ENCODE assay signal across 30 cellular contexts in genomic region chr17:36863131-36863530, GRCh38.
"Had no signal": no experiment of that assay in that cellular context is flagged by ENCODE, and none has a peak within 500 bp of the region (broad histone marks: within the 10 kb centered on the region; RNA-seq: fewer than 3 reads in every experiment).

No MANE protein-coding gene starts in this region.

- DNase-seq: hypothalamus; immature natural killer cell; kidney; left colon; left lung; lower lobe of right lung; mammary epithelial cell; mesenchymal stem cell; naive B cell; natural killer cell; nephron progenitor cell; ovary; right cardiac atrium; stimulated activated CD4-positive, alpha-beta T cell treated with anti-CD3 and anti-CD28 coated beads, Interleukin-12 subunit alpha, Interleukin-12 subunit beta, amount 100 ng/mL, for 4 hours; stimulated activated CD4-positive, alpha-beta T cell treated with anti-CD3 and anti-CD28 coated beads, Interleukin-15, amount 100 ng/mL, for 24 hours; stimulated activated CD4-positive, alpha-beta T cell treated with anti-CD3 and anti-CD28 coated beads, Interleukin-2, amount 100 ng/mL, for 24 hours; stimulated activated CD4-positive, alpha-beta T cell treated with anti-CD3 and anti-CD28 coated beads, Interleukin-4, amount 100 ng/mL, for 1 hour; stimulated activated naive B cell treated with anti-CD40 and anti-IgM and Interleukin-4, amounts not matched to agents 10 μg/mL and 1 μg/mL and 100 μg/mL, for 72 hours; stimulated activated naive CD8-positive, alpha-beta T cell treated with anti-CD3 and anti-CD28 coated beads, Interleukin-15, Interleukin-2, amounts not matched to agents 100 U/mL and 50 U/mL, for 24 hours; stomach; tibial artery; trophoblast cell; uterus had no signal

- H3K9me3 Mint-ChIP-seq: immature natural killer cell; mesothelial cell of epicardium; natural killer cell; nephron progenitor cell; neural progenitor cell; stimulated activated naive B cell treated with anti-CD40 and anti-IgM and Interleukin-4, amounts not matched to agents 10 μg/mL and 1 μg/mL and 100 μg/mL, for 72 hours had no signal

- H3K27ac ChIP-seq: left lung, lower lobe of right lung, neural progenitor cell, ovary, skin epidermis, stomach, thoracic aorta, tibial artery, uterus had no signal

- H3K27me3 ChIP-seq: neural progenitor cell, ovary, uterus had no signal

- H3K9ac ChIP-seq: neural progenitor cell had no signal

- ATAC-seq: left colon; left lung; lower lobe of right lung; natural killer cell; right cardiac atrium; sciatic nerve; stimulated activated naive B cell treated with anti-CD40 and anti-IgM and Interleukin-4, amounts not matched to agents 10 μg/mL and 1 μg/mL and 100 μg/mL, for 72 hours; stimulated activated naive CD8-positive, alpha-beta T cell treated with anti-CD3 and anti-CD28 coated beads, Interleukin-15, Interleukin-2, amounts not matched to agents 100 U/mL and 50 U/mL, for 24 hours had no signal

- H3K9me3 ChIP-seq: left lung, lower lobe of right lung, ovary, stomach, thoracic aorta, tibial artery, uterus had no signal

- H3K4me1 Mint-ChIP-seq: immature natural killer cell; mesothelial cell of epicardium; naive B cell; natural killer cell; stimulated activated naive B cell treated with anti-CD40 and anti-IgM and Interleukin-4, amounts not matched to agents 10 μg/mL and 1 μg/mL and 100 μg/mL, for 72 hours had no signal

- H2AFZ ChIP-seq: neural progenitor cell had no signal

- H3K4me2 ChIP-seq: neural progenitor cell had no signal

- H3K4me1 ChIP-seq: left lung, lower lobe of right lung, stomach, tibial artery, uterus had no signal

- H3K4me3 ChIP-seq: left lung, lower lobe of right lung, neural progenitor cell, ovary, skin epidermis, stomach, thoracic aorta, tibial artery, uterus had no signal

- H3K36me3 ChIP-seq: left lung, lower lobe of right lung, neural progenitor cell, ovary, stomach, thoracic aorta, tibial artery, uterus had no signal

- FAIRE-seq: islet of Langerhans, kidney had no signal

- H3K36me3 Mint-ChIP-seq: immature natural killer cell; mesothelial cell of epicardium; naive B cell; natural killer cell; neural progenitor cell; stimulated activated naive B cell treated with anti-CD40 and anti-IgM and Interleukin-4, amounts not matched to agents 10 μg/mL and 1 μg/mL and 100 μg/mL, for 72 hours had no signal

- H3K4me3 Mint-ChIP-seq: immature natural killer cell; mesothelial cell of epicardium; naive B cell; natural killer cell; nephron progenitor cell; neural progenitor cell; stimulated activated naive B cell treated with anti-CD40 and anti-IgM and Interleukin-4, amounts not matched to agents 10 μg/mL and 1 μg/mL and 100 μg/mL, for 72 hours had no signal

- H3K27ac Mint-ChIP-seq: immature natural killer cell; mesothelial cell of epicardium; naive B cell; natural killer cell; nephron progenitor cell; neural progenitor cell; progenitor cell of endocrine pancreas; stimulated activated naive B cell treated with anti-CD40 and anti-IgM and Interleukin-4, amounts not matched to agents 10 μg/mL and 1 μg/mL and 100 μg/mL, for 72 hours had no signal
